21 cellular contexts compared by ENCODE assay signal in the genomic region with DNA sequence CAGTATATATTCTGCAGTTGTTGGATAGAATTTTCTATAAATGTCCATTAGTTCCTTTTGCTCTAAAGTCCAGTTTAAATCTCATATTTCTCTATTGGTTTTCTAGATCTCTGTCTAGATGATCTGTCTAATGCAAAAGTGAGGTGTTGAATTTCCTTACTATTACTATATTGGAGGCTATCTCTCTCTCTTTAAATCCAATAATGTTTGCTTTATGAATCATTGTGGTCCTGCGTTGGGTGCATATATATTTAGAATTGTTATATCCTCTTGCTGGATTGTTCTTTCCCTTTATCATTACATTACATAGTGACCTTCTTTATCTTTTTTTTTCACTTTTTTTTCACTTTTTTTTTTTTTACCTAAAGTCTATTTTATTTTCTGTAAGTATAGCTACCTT.
A peak's percentile ranks its signal among the peaks of the same experiment; 100 is the strongest.
DNase-seq lines count a peak whose midpoint lies in the region; TF ChIP-seq lines count a peak whose summit lies in the region.
"Had no signal": no experiment of that assay in that cellular context is flagged by ENCODE, and none has a peak within 500 bp of the region (broad histone marks: within the 10 kb centered on the region; RNA-seq: fewer than 3 reads in every experiment).

No MANE protein-coding gene starts in this region.

- no peak for TF ChIP-seq CTCF in brain microvascular endothelial cell (IDR thresholded peaks at IDR 0.05; ENCODE audit: low read depth, low read length, missing control alignments)

- DNase-seq in DMS53 (lab: John Stamatoyannopoulos, UW) (peak; percentile 27), DMS53 treated with DMSO at 0.1 percent for 48 hours (lab: John Stamatoyannopoulos, UW; ENCODE audit: unreplicated experiment) (no peak), brain microvascular endothelial cell (no peak), iris pigment epithelial cell (ENCODE audit: low read depth) (peak; percentile 22), T-helper 1 cell (no peak), 8988T (no peak)
- DNase-seq: ACHN; AML-193; BE2C; CD4-positive, alpha-beta T cell; CD8-positive, alpha-beta memory T cell; DMS 273 treated with DMSO at 0.1 percent for 48 hours; DND-41; GDM1; GM23248; H7; HCEC 1CT had no signal

- no peaks in the 10 kb centered on the region for H3K27me3 ChIP-seq in brain microvascular endothelial cell (replicated peaks)
- H3K27me3 ChIP-seq: BE2C; BLaER1 treated with 17β-estradiol and CSF1 and Interleukin-3, amounts not matched to agents 10 nM and 100 nM had no signal

- peak overlapping the region; percentile 89 for H3K27ac ChIP-seq in brain microvascular endothelial cell
- H3K27ac ChIP-seq: 22Rv1; A549; BLaER1 treated with 17β-estradiol and CSF1 and Interleukin-3, amounts not matched to agents 10 nM and 100 nM; GM23248 had no signal

- no peaks in the 10 kb centered on the region for H3K36me3 ChIP-seq in brain microvascular endothelial cell (replicated peaks)
- H3K36me3 ChIP-seq: BE2C; BLaER1 treated with 17β-estradiol and CSF1 and Interleukin-3, amounts not matched to agents 10 nM and 100 nM had no signal

- no peak overlapping the region for H3K4me3 ChIP-seq in brain microvascular endothelial cell (ENCODE audit: low read depth, low read length)
- H3K4me3 ChIP-seq: A549; BLaER1 treated with 17β-estradiol and CSF1 and Interleukin-3, amounts not matched to agents 10 nM and 100 nM; GM12878; GM23248 had no signal

- in situ Hi-C loops in brain microvascular endothelial cell (cut with HindIII; ENCODE audit: low pct_ligation_motif_present, low sequenced_read_pairs): no loop called here

Comparison
In these comparisons a context has a peak if more than half of its experiments do, and no peak if none do; other contexts are left out.
1. DNase-seq: peak in DMS53 (single experiment) and iris pigment epithelial cell (single experiment); none in DMS53 treated with DMSO at 0.1 percent for 48 hours (single experiment), brain microvascular endothelial cell (single experiment), T-helper 1 cell (0 of 5) and 8988T (single experiment).